In genomic region chr4:138875886-138876608, GRCh38 we compare ENCODE assay signal across 13 cellular contexts.
DNase-seq lines count a peak whose midpoint lies in the region; ATAC-seq and TF ChIP-seq lines count a peak whose summit lies in the region.
"Had no signal": no experiment of that assay in that cellular context is flagged by ENCODE, and none has a peak within 500 bp of the region (broad histone marks: within the 10 kb centered on the region; RNA-seq: fewer than 3 reads in every experiment).

No MANE protein-coding gene starts in this region.

- no peak overlapping the region for H2AFZ ChIP-seq in mammary epithelial cell (ENCODE audit: low read depth, low read length)

- peaks cover 12% of the 10 kb centered on the region for H3K4me1 ChIP-seq in mammary epithelial cell (ENCODE audit: insufficient read depth, low read length)
- H3K4me1 ChIP-seq: BLaER1 treated with 17β-estradiol and CSF1 and Interleukin-3, amounts not matched to agents 10 nM and 100 nM had no signal

- dilution Hi-C loops in mammary epithelial cell (cut with HindIII; ENCODE audit: low sequenced_read_pairs) = no loop called here

- in situ Hi-C loops in mammary epithelial cell (cut with MboI; ENCODE audit: low sequenced_read_pairs in 2 of 2) = no loop called here

- H3K4me2 ChIP-seq in mammary epithelial cell (ENCODE audit: insufficient read depth, low read depth, low read length) = no peak overlapping the region
- H3K4me2 ChIP-seq: BLaER1 treated with 17β-estradiol and CSF1 and Interleukin-3, amounts not matched to agents 10 nM and 100 nM had no signal

- H3K27me3 ChIP-seq in mammary epithelial cell (ENCODE audit: insufficient read depth, low read length) = no peaks in the 10 kb centered on the region
- no peaks in the 10 kb centered on the region for H3K27me3 ChIP-seq in kidney epithelial cell (ENCODE audit: control insufficient read depth, insufficient read depth, low read length)
- H3K27me3 ChIP-seq: BLaER1 treated with 17β-estradiol and CSF1 and Interleukin-3, amounts not matched to agents 10 nM and 100 nM; upper lobe of left lung had no signal

- H3K27ac ChIP-seq in mammary epithelial cell (ENCODE audit: insufficient read depth, low read depth, low read length) = no peak overlapping the region
- H3K27ac ChIP-seq: BLaER1 treated with 17β-estradiol and CSF1 and Interleukin-3, amounts not matched to agents 10 nM and 100 nM; upper lobe of left lung had no signal

- no peaks in the 10 kb centered on the region for H4K20me1 ChIP-seq in mammary epithelial cell (ENCODE audit: insufficient read depth, low read length)
- H4K20me1 ChIP-seq: BLaER1 treated with 17β-estradiol and CSF1 and Interleukin-3, amounts not matched to agents 10 nM and 100 nM had no signal

- TF ChIP-seq CTCF in mammary epithelial cell (conservative IDR thresholded peaks at IDR 0.05 in 1 of 2, IDR thresholded peaks at IDR 0.05 in 1 of 2; ENCODE audit: extremely low read depth in 1 of 2, insufficient read depth in 1 of 2, low read depth in 1 of 2, low read length in 2 of 2) = no peak
- TF ChIP-seq CTCF in kidney epithelial cell (IDR thresholded peaks at IDR 0.05; ENCODE audit: insufficient read depth, low read length, poor library complexity, severe bottlenecking) = no peak

- 45% methylated on average over 8 of the region's 10 CpGs for WGBS in mammary epithelial cell (ENCODE audit: low coverage, missing lambda C conversion rate)

- H3K9me3 ChIP-seq in mammary epithelial cell (replicated peaks; ENCODE audit: insufficient read depth, low read length) = no peaks in the 10 kb centered on the region
- H3K9me3 ChIP-seq: BLaER1 treated with 17β-estradiol and CSF1 and Interleukin-3, amounts not matched to agents 10 nM and 100 nM; upper lobe of left lung had no signal

- no TSS peak for BruUV-seq in mammary epithelial cell (replicated peaks; lab: Mats Ljungman, UMichigan)

- no peaks in the 10 kb centered on the region for H3K79me2 ChIP-seq in mammary epithelial cell (ENCODE audit: insufficient read depth, low read length)

- intact Hi-C loops in mammary epithelial cell (cut with micrococcal nuclease) = loop anchor here (10.0 kb wide), 2 partner anchors 1051 to 1141 kb away; no protein-coding TSS in a partner anchor

- CTCF ChIA-PET in mammary epithelial cell (lab: Charles Lee; ENCODE audit: low non-redundant PET) = no interaction called here

- no peak overlapping the region for H3K9ac ChIP-seq in mammary epithelial cell (ENCODE audit: insufficient read depth, low read length)
- H3K9ac ChIP-seq: BLaER1 treated with 17β-estradiol and CSF1 and Interleukin-3, amounts not matched to agents 10 nM and 100 nM had no signal

- DNase-seq in AG08396 (ENCODE audit: low spot score) (peak; percentile 68), HT1080 (ENCODE audit: low read depth) (peak; percentile 79), mammary epithelial cell (peak; percentile 59), kidney epithelial cell (ENCODE audit: low read depth) (peak; percentile 88), NCI-H2171 (lab: John Stamatoyannopoulos, UW) (no peak), NCI-H1048 (lab: John Stamatoyannopoulos, UW) (no peak)
- DNase-seq in activated CD4-positive, alpha-beta T cell treated with anti-CD3 and anti-CD28 coated beads for 48 hours = no peak
- DNase-seq: NCI-H187, right cardiac atrium, upper lobe of left lung had no signal

- no peak for ATAC-seq in HG02642 (IDR thresholded peaks at IDR 0.05; ENCODE audit: poor library complexity, unreplicated experiment)
- ATAC-seq: activated naive CD4-positive, alpha-beta T cell treated with anti-CD3 and anti-CD28 coated beads, Interleukin-2, amount 50 U/mL, for 72 hours; right cardiac atrium had no signal

- H3K36me3 ChIP-seq in mammary epithelial cell (ENCODE audit: insufficient read depth, low read length) = no peaks in the 10 kb centered on the region
- H3K36me3 ChIP-seq in kidney epithelial cell (ENCODE audit: control insufficient read depth, insufficient read depth, low read length) = no peaks in the 10 kb centered on the region
- H3K36me3 ChIP-seq: BLaER1 treated with 17β-estradiol and CSF1 and Interleukin-3, amounts not matched to agents 10 nM and 100 nM; upper lobe of left lung had no signal

- H3K4me3 ChIP-seq in mammary epithelial cell (replicated peaks in 1 of 3; ENCODE audit: insufficient read depth in 1 of 3, low read depth in 2 of 3, low read length in 3 of 3) = no peak overlapping the region
- H3K4me3 ChIP-seq in kidney epithelial cell (ENCODE audit: low read depth, low read length) = no peak overlapping the region
- H3K4me3 ChIP-seq: BLaER1 treated with 17β-estradiol and CSF1 and Interleukin-3, amounts not matched to agents 10 nM and 100 nM; upper lobe of left lung had no signal

Comparison
In these comparisons a context has a peak if more than half of its experiments do, and no peak if none do; other contexts are left out.
1. DNase-seq: peak in AG08396 (single experiment), HT1080 (single experiment), mammary epithelial cell (single experiment) and kidney epithelial cell (single experiment); none in NCI-H2171 (single experiment), activated CD4-positive, alpha-beta T cell treated with anti-CD3 and anti-CD28 coated beads for 48 hours (single experiment) and NCI-H1048 (single experiment).